8 cellular contexts compared by ENCODE assay signal in the genomic region with DNA sequence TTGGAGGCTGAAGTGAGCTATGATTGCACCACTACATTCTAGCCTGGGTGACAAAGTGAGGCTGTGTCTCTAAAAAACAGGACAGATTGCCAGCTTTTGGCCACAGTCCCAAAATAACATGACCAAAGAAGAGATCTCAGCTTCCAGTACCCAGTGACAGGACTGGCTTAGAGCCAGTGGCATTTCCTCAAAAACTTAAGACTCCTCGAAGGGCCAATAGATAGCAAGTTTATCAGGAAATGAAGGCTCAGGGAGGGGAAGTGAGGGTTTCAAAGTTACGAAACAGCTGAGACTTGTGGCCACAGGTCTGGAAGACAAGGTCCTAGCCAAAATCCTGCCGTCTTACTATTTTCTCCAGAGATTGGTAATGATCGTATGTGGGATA. TPM values are rescaled to one million over a fixed set of nuclear protein-coding genes. Genes with fewer than 3 reads are reported as not detected.
DNase-seq lines count a peak whose midpoint lies in the region; ATAC-seq, FAIRE-seq and TF ChIP-seq lines count a peak whose summit lies in the region.

No MANE protein-coding gene starts in this region.

- ATAC-seq in naive B cell (ENCODE audit: low read depth in 2 of 2) (peak; percentile 81 to 82), HG02610 (IDR thresholded peaks at IDR 0.05; ENCODE audit: unreplicated experiment) (no peak)

- no peaks in the 10 kb centered on the region for H3K9me3 Mint-ChIP-seq in activated T-cell treated with anti-CD3 and anti-CD28 coated beads, Interleukin-2, amount 50 U/mL, for 24 hours
- H3K9me3 Mint-ChIP-seq in endothelial cell (ENCODE audit: unreplicated experiment) (no peaks in the 10 kb centered on the region), naive B cell (no peaks in the 10 kb centered on the region)

- FAIRE-seq in RCC 7860 (lab: Jason Lieb, UNC) = peak; percentile 34

- TF ChIP-seq CTCF in endothelial cell (IDR thresholded peaks at IDR 0.05; ENCODE audit: unreplicated experiment) = no peak

- H3K36me3 Mint-ChIP-seq in activated T-cell treated with anti-CD3 and anti-CD28 coated beads, Interleukin-2, amount 50 U/mL, for 24 hours (ENCODE audit: low read depth) = peaks cover 24% of the 10 kb centered on the region
- H3K36me3 Mint-ChIP-seq in endothelial cell (ENCODE audit: low read depth, unreplicated experiment) (peaks cover 11% of the 10 kb centered on the region), naive B cell (no peaks in the 10 kb centered on the region)

- H3K27me3 Mint-ChIP-seq in activated T-cell treated with anti-CD3 and anti-CD28 coated beads, Interleukin-2, amount 50 U/mL, for 24 hours = no peaks in the 10 kb centered on the region
- H3K27me3 Mint-ChIP-seq in endothelial cell (ENCODE audit: unreplicated experiment) (peaks cover 7% of the 10 kb centered on the region), naive B cell (no peaks in the 10 kb centered on the region)

- peak overlapping the region; percentile 29 for H3K27ac Mint-ChIP-seq in activated T-cell treated with anti-CD3 and anti-CD28 coated beads, Interleukin-2, amount 50 U/mL, for 24 hours
- H3K27ac Mint-ChIP-seq in endothelial cell (ENCODE audit: unreplicated experiment) (peak overlapping the region; percentile 24), naive B cell (no peak overlapping the region)

- no peak for DNase-seq in activated T-cell treated with anti-CD3 and anti-CD28 coated beads, Interleukin-2, amount 50 U/mL, for 24 hours
- DNase-seq in activated T-cell treated with anti-CD3 and anti-CD28 coated beads for 4 hours (no peak), RCC 7860 (ENCODE audit: low spot score) (peak; percentile 79), endothelial cell (ENCODE audit: low spot score) (no peak), naive B cell (peak; percentile 18), NCI-H1694 treated with DMSO at 0.1 percent for 48 hours (lab: John Stamatoyannopoulos, UW) (no peak), NCI-H1048 (lab: John Stamatoyannopoulos, UW) (no peak)

- H3K4me3 Mint-ChIP-seq in activated T-cell treated with anti-CD3 and anti-CD28 coated beads, Interleukin-2, amount 50 U/mL, for 24 hours = no peak overlapping the region
- H3K4me3 Mint-ChIP-seq in endothelial cell (ENCODE audit: unreplicated experiment) (no peak overlapping the region), naive B cell (peak overlapping the region in 4 of 8 donors; percentile 10 to 70 (median 20))

- H3K4me1 Mint-ChIP-seq in activated T-cell treated with anti-CD3 and anti-CD28 coated beads, Interleukin-2, amount 50 U/mL, for 24 hours (ENCODE audit: low read depth) = peaks cover 10% of the 10 kb centered on the region
- H3K4me1 Mint-ChIP-seq in endothelial cell (ENCODE audit: unreplicated experiment) = peaks cover 26% of the 10 kb centered on the region
- peaks cover 0 to 14% (median 3%) of the 10 kb centered on the region in 3 donors for H3K4me1 Mint-ChIP-seq in naive B cell

RNA-seq across cellular contexts. Expression of a gene that starts 6.3 kb away (rescaled TPM):
- total RNA-seq in endothelial cell (ENCODE audit: unreplicated experiment) = 26.9 TPM
- polyA plus RNA-seq in naive B cell (ENCODE audit: low read depth in 6 of 6) = 1 to 10 TPM; 2.1 to 6.6 (median 4.1) TPM

RNA-seq across cellular contexts. Expression of a gene that starts 41.4 kb away (rescaled TPM):
- total RNA-seq in endothelial cell (ENCODE audit: unreplicated experiment) = 95.3 TPM
- 10 to 100 TPM; 10.3 to 35.2 (median 25.8) TPM for polyA plus RNA-seq in naive B cell (ENCODE audit: low read depth in 6 of 6)

RNA-seq across cellular contexts. Expression of a gene that starts 52.8 kb away (rescaled TPM):
- total RNA-seq in endothelial cell (ENCODE audit: unreplicated experiment) = 203 TPM
- 100 to 1,000 TPM in 5 of 6 donors, 10 to 100 TPM in 1; 96.3 to 134 (median 115) TPM for polyA plus RNA-seq in naive B cell (ENCODE audit: low read depth in 6 of 6)

Comparison
In these comparisons a context has a peak if more than half of its experiments do, and no peak if none do; other contexts are left out.
1. DNase-seq: peak in RCC 7860 (single experiment) and naive B cell (single experiment); none in activated T-cell treated with anti-CD3 and anti-CD28 coated beads, Interleukin-2, amount 50 U/mL, for 24 hours (single experiment), activated T-cell treated with anti-CD3 and anti-CD28 coated beads for 4 hours (single experiment), endothelial cell (single experiment), NCI-H1694 treated with DMSO at 0.1 percent for 48 hours (single experiment) and NCI-H1048 (single experiment).
2. H3K27ac Mint-ChIP-seq: peak in activated T-cell treated with anti-CD3 and anti-CD28 coated beads, Interleukin-2, amount 50 U/mL, for 24 hours (single experiment) and endothelial cell (single experiment); none in naive B cell (0 of 6).